10 cellular contexts compared by ENCODE assay signal in genomic region chr13:99075268-99076191, GRCh38.
A peak's percentile ranks its signal among the peaks of the same experiment; 100 is the strongest.
DNase-seq lines count a peak whose midpoint lies in the region; ATAC-seq, FAIRE-seq and TF ChIP-seq lines count a peak whose summit lies in the region.
"Had no signal": no experiment of that assay in that cellular context is flagged by ENCODE, and none has a peak within 500 bp of the region (broad histone marks: within the 10 kb centered on the region; RNA-seq: fewer than 3 reads in every experiment).

No MANE protein-coding gene starts in this region.

- no peaks in the 10 kb centered on the region for H3K9me1 ChIP-seq in K562 (ENCODE audit: control insufficient read depth, insufficient read depth, low read length)

- CTCF ChIA-PET in K562 (lab: Yijun Ruan, JAX; ENCODE audit: low intra/inter-chr PET ratio) (no interaction called here), mammary epithelial cell (lab: Charles Lee; ENCODE audit: low non-redundant PET) (no interaction called here)

- H2AFZ ChIP-seq in K562 (ENCODE audit: low read depth, low read length) (no peak overlapping the region), mammary epithelial cell (ENCODE audit: low read depth, low read length) (no peak overlapping the region)

- intact Hi-C loops in K562 (cut with micrococcal nuclease): no loop called here
- intact Hi-C loops in mammary epithelial cell (cut with micrococcal nuclease): no loop called here

- H3K9ac ChIP-seq in K562 (ENCODE audit: insufficient read depth in 1 of 2, low read depth in 2 of 2, low read length in 2 of 2): no peak overlapping the region
- no peak overlapping the region for H3K9ac ChIP-seq in mammary epithelial cell (ENCODE audit: insufficient read depth, low read length)

- H3K27ac ChIP-seq in K562 (ENCODE audit: extremely low read depth, low read depth, low read length) (no peak overlapping the region), mammary epithelial cell (ENCODE audit: insufficient read depth, low read depth, low read length) (no peak overlapping the region)

- H4K20me1 ChIP-seq in K562 (replicated peaks; ENCODE audit: control insufficient read depth, insufficient read depth, low read length): no peaks in the 10 kb centered on the region
- no peaks in the 10 kb centered on the region for H4K20me1 ChIP-seq in mammary epithelial cell (ENCODE audit: insufficient read depth, low read length)

- TF ChIP-seq RAD21 in K562 (CRISPR knock-in tag; conservative IDR thresholded peaks at IDR 0.05 in 1 of 2, IDR thresholded peaks at IDR 0.05 in 1 of 2): no peak

- WGBS in K562 (ENCODE audit: insufficient coverage, low coverage, missing lambda C conversion rate): 92% methylated on average over 1 of the region's 1 CpG
- 95% methylated on average over 1 of the region's 1 CpG for WGBS in mammary epithelial cell (ENCODE audit: low coverage, missing lambda C conversion rate)

- dilution Hi-C loops in mammary epithelial cell (cut with HindIII; ENCODE audit: low sequenced_read_pairs): no loop called here

- no peak for TF ChIP-seq EP300 in K562 (IDR thresholded peaks at IDR 0.05; ENCODE audit: low read length)

- H3K79me2 ChIP-seq in K562 (ENCODE audit: control insufficient read depth, insufficient read depth, low read length): peaks cover 26% of the 10 kb centered on the region
- peaks cover 65% of the 10 kb centered on the region for H3K79me2 ChIP-seq in mammary epithelial cell (ENCODE audit: insufficient read depth, low read length)

- POLR2A ChIA-PET in K562 (lab: Yijun Ruan, JAX): no interaction called here

- peaks cover 2% of the 10 kb centered on the region; the same call in 1 of the 2 replicates for H3K9me3 ChIP-seq in K562 (replicated peaks; ENCODE audit: control insufficient read depth, insufficient read depth, low read depth, low read length)
- H3K9me3 ChIP-seq in mammary epithelial cell (replicated peaks; ENCODE audit: insufficient read depth, low read length): peaks cover 3% of the 10 kb centered on the region

- H3K4me2 ChIP-seq in K562 (ENCODE audit: insufficient read depth, low read length): no peak overlapping the region
- H3K4me2 ChIP-seq in mammary epithelial cell (ENCODE audit: insufficient read depth, low read depth, low read length): no peak overlapping the region

- no peak for TF ChIP-seq CTCF in K562 (IDR thresholded peaks at IDR 0.05 in 2 of 3, conservative IDR thresholded peaks at IDR 0.05 in 1 of 3; ENCODE audit: insufficient read depth in 2 of 3, low read depth in 1 of 3, low read length in 3 of 3)
- no peak for TF ChIP-seq CTCF in mammary epithelial cell (conservative IDR thresholded peaks at IDR 0.05 in 1 of 2, IDR thresholded peaks at IDR 0.05 in 1 of 2; ENCODE audit: extremely low read depth in 1 of 2, insufficient read depth in 1 of 2, low read depth in 1 of 2, low read length in 2 of 2)

- DNase-seq in K562 (ENCODE audit: extremely low read depth in 1 of 4, low spot score in 3 of 4) (no peak), HuH-7.5 (ENCODE audit: low spot score) (no peak), KG1 (lab: John Stamatoyannopoulos, UW) (no peak), NCI-H446 treated with DMSO at 0.1 percent for 48 hours (lab: John Stamatoyannopoulos, UW) (no peak), mammary epithelial cell (no peak)
- DNase-seq: midbrain, NCI-H1694 treated with DMSO at 0.1 percent for 48 hours had no signal

- peak; percentile 70 for ATAC-seq in GM18499 (IDR thresholded peaks at IDR 0.05; ENCODE audit: insufficient read depth, unreplicated experiment)
- ATAC-seq in GM21367 (IDR thresholded peaks at IDR 0.05; ENCODE audit: unreplicated experiment): peak; percentile 95
- ATAC-seq in HG03280 (IDR thresholded peaks at IDR 0.05; ENCODE audit: unreplicated experiment): peak; percentile 82
- no peak for ATAC-seq in K562

- in situ Hi-C loops in K562 (cut with MboI): no loop called here
- in situ Hi-C loops in mammary epithelial cell (cut with MboI; ENCODE audit: low sequenced_read_pairs in 2 of 2): no loop called here

- FAIRE-seq in K562 (lab: Jason Lieb, UNC): peak; percentile 26

- H3K27me3 ChIP-seq in K562 (ENCODE audit: control insufficient read depth in 2 of 2, insufficient read depth in 2 of 2, low read length in 2 of 2) (no peaks in the 10 kb centered on the region), mammary epithelial cell (ENCODE audit: insufficient read depth, low read length) (no peaks in the 10 kb centered on the region)

- H3K4me3 ChIP-seq in K562 (no peak overlapping the region), mammary epithelial cell (replicated peaks in 1 of 3; ENCODE audit: insufficient read depth in 1 of 3, low read depth in 2 of 3, low read length in 3 of 3) (no peak overlapping the region)

- no peak for TF ChIP-seq POLR2A in K562 (conservative IDR thresholded peaks at IDR 0.05)

- H3K36me3 ChIP-seq in K562 (ENCODE audit: control insufficient read depth, insufficient read depth, low read length): peaks cover 8% of the 10 kb centered on the region; the same call in 2 of the 3 replicates
- no peaks in the 10 kb centered on the region for H3K36me3 ChIP-seq in mammary epithelial cell (ENCODE audit: insufficient read depth, low read length)

- no TSS peak for BruUV-seq in K562 (replicated peaks; lab: Mats Ljungman, UMichigan)
- BruUV-seq in mammary epithelial cell (replicated peaks; lab: Mats Ljungman, UMichigan): no TSS peak

- peaks cover 9 to 22% of the 10 kb centered on the region in 2 experiments; a peak in 3 of 5 replicates for H3K4me1 ChIP-seq in K562 (replicated peaks in 1 of 2; ENCODE audit: control insufficient read depth in 2 of 2, insufficient read depth in 2 of 2, low read length in 2 of 2)
- no peaks in the 10 kb centered on the region for H3K4me1 ChIP-seq in mammary epithelial cell (ENCODE audit: insufficient read depth, low read length)

TF ChIP-seq in K562, 482 proteins besides CTCF, POLR2A, EP300 and RAD21 (continues in another document):
- TF ChIP-seq ATF2 (CRISPR knock-in tag; IDR thresholded peaks at IDR 0.05): no peak
- TF ChIP-seq RBM25 (IDR thresholded peaks at IDR 0.05; ENCODE audit: low read depth, low read length, severe bottlenecking): no peak
- TF ChIP-seq ETS2 (tag; IDR thresholded peaks at IDR 0.05; ENCODE audit: borderline replicate concordance, poor library complexity, severe bottlenecking): no peak
- TF ChIP-seq EWSR1 (IDR thresholded peaks at IDR 0.05; ENCODE audit: borderline replicate concordance, low read depth, partially characterized antibody): no peak
- TF ChIP-seq, protein P1, sequence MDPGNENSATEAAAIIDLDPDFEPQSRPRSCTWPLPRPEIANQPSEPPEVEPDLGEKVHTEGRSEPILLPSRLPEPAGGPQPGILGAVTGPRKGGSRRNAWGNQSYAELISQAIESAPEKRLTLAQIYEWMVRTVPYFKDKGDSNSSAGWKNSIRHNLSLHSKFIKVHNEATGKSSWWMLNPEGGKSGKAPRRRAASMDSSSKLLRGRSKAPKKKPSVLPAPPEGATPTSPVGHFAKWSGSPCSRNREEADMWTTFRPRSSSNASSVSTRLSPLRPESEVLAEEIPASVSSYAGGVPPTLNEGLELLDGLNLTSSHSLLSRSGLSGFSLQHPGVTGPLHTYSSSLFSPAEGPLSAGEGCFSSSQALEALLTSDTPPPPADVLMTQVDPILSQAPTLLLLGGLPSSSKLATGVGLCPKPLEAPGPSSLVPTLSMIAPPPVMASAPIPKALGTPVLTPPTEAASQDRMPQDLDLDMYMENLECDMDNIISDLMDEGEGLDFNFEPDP (CRISPR knock-in tag; IDR thresholded peaks at IDR 0.05): no peak
- no peak for TF ChIP-seq ZNF23 (CRISPR knock-in tag; IDR thresholded peaks at IDR 0.05)
- TF ChIP-seq HMGXB4 (CRISPR knock-in tag; IDR thresholded peaks at IDR 0.05): no peak
- no peak for TF ChIP-seq ARID3A (IDR thresholded peaks at IDR 0.05; ENCODE audit: borderline replicate concordance, low read depth, low read length)
